ENCODE assay signal across 34 cellular contexts in the genomic region with DNA sequence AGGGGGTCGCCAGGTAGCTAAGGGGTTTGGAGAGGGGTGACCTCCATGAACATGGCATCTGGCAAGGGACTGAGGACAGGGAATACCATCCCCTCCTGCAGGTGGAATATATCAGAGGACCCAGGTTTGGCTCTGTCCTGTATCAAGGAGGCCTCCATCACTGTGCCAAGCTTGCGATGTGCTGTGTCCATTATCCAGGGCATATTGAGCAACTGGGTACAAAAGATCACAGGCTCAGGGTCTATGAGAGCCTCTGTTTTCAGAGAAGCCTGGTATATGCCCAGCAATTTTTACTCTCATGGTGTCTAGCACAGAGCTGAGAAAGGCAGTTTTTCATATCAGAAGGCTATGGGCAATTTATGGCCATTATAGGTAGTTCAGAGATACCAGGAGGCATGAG. TPM values are rescaled to one million over a fixed set of nuclear protein-coding genes. Genes with fewer than 3 reads are reported as not detected.
"Had no signal": no experiment of that assay in that cellular context is flagged by ENCODE, and none has a peak within 500 bp of the region (broad histone marks: within the 10 kb centered on the region; RNA-seq: fewer than 3 reads in every experiment).

No MANE protein-coding gene starts in this region.

- H3K9me3 ChIP-seq: adrenal gland had no signal

- H3K27ac ChIP-seq: adrenal gland, cardiac muscle cell, VCaP had no signal

- DNase-seq: activated B cell treated with CpG ODN at 0.5 μM for 24 hours; activated CD4-positive, alpha-beta memory T cell treated with anti-CD3 and anti-CD28 coated beads for 36 hours; activated CD4-positive, alpha-beta T cell treated with anti-CD3 and anti-CD28 coated beads for 4 hours; activated CD4-positive, alpha-beta T cell treated with anti-CD3 and anti-CD28 coated beads, Interleukin-2, amount 10 ng/mL, durations not matched to agents 24 days and 14 days; activated CD4-positive, alpha-beta T cell treated with anti-CD3 and anti-CD28 coated beads, Interleukin-2, amount 50 U/mL, for 1 hour; activated CD4-positive, alpha-beta T cell treated with anti-CD3 and anti-CD28 coated beads, Interleukin-2, amount 50 U/mL, for 4 hours; activated CD4-positive, CD25-positive, alpha-beta regulatory T cell treated with anti-CD3 and anti-CD28 coated beads, Interleukin-2, amount 50 U/mL, for 72 hours; activated CD8-positive, alpha-beta memory T cell treated with anti-CD3 and anti-CD28 coated beads, Interleukin-2, amount 50 U/mL, for 4 hours; activated CD8-positive, alpha-beta T cell treated with anti-CD3 and anti-CD28 coated beads for 36 hours; activated effector memory CD4-positive, alpha-beta T cell treated with anti-CD3 and anti-CD28 coated beads, Interleukin-2, amount 50 U/mL, for 16 hours; activated gamma-delta T cell treated with Interleukin-2 at 50 U/mL for 16 hours; activated naive CD4-positive, alpha-beta T cell; activated naive CD4-positive, alpha-beta T cell treated with anti-CD3 and anti-CD28 coated beads for 36 hours; activated naive CD4-positive, alpha-beta T cell treated with anti-CD3 and anti-CD28 coated beads, Interleukin-2, amount 50 U/mL, for 16 hours; activated naive CD8-positive, alpha-beta T cell treated with anti-CD3 and anti-CD28 coated beads for 36 hours; activated T-cell treated with anti-CD3 and anti-CD28 coated beads for 4 hours; activated T-cell treated with anti-CD3 and anti-CD28 coated beads, Interleukin-2, amount 50 U/mL, for 1 hour; activated T-cell treated with anti-CD3 and anti-CD28 coated beads, Interleukin-2, amount 50 U/mL, for 4 hours; activated T-cell treated with anti-CD3 and anti-CD28 coated beads, Interleukin-2, amount 50 U/mL, for 72 hours; adrenal gland; amniotic stem cell; aorta; cerebellar nuclear complex; T-helper 1 cell; T-helper 2 cell; T-helper 9 cell had no signal

- ATAC-seq: activated CD8-positive, alpha-beta T cell treated with anti-CD3 and anti-CD28 coated beads for 36 hours; activated naive CD4-positive, alpha-beta T cell treated with anti-CD3 and anti-CD28 coated beads, Interleukin-2, amount 50 U/mL, for 72 hours; activated T-cell treated with anti-CD3 and anti-CD28 coated beads, Interleukin-2, amount 50 U/mL, for 4 hours; activated T-cell treated with anti-CD3 and anti-CD28 coated beads, Interleukin-2, amount 50 U/mL, for 72 hours; activated T-helper 17 cell treated with anti-CD3 and anti-CD28 coated beads, Interleukin-2, amount 50 U/mL, for 72 hours had no signal

- H3K27me3 ChIP-seq: cardiac muscle cell had no signal

- FAIRE-seq: bronchial epithelial cell, TTC549 had no signal

- H3K4me1 ChIP-seq: adrenal gland had no signal

- H3K4me3 ChIP-seq: adrenal gland, cardiac muscle cell had no signal

- H3K36me3 ChIP-seq: adrenal gland, cardiac muscle cell had no signal

RNA-seq across cellular contexts. Expression of a gene that starts 16.6 kb away (rescaled TPM):
- total RNA-seq: activated B cell treated with CpG ODN at 0.5 μM for 24 hours; activated CD4-positive, alpha-beta memory T cell treated with anti-CD3 and anti-CD28 coated beads for 36 hours; activated CD4-positive, alpha-beta T cell treated with anti-CD3 and anti-CD28 coated beads, Interleukin-2, amount 10 ng/mL, durations not matched to agents 24 days and 14 days; activated CD8-positive, alpha-beta memory T cell treated with anti-CD3 and anti-CD28 coated beads for 36 hours; activated CD8-positive, alpha-beta T cell treated with anti-CD3 and anti-CD28 coated beads for 36 hours; activated naive CD4-positive, alpha-beta T cell treated with anti-CD3 and anti-CD28 coated beads, Interleukin-2, amount 50 U/mL, for 72 hours; activated naive CD8-positive, alpha-beta T cell treated with anti-CD3 and anti-CD28 coated beads for 36 hours; activated T-cell treated with anti-CD3 and anti-CD28 coated beads, Interleukin-2, amount 50 U/mL, for 4 hours; activated T-cell treated with anti-CD3 and anti-CD28 coated beads, Interleukin-2, amount 50 U/mL, for 72 hours; activated T-helper 1 cell treated with anti-CD3 and anti-CD28 coated beads, Interleukin-12 subunit alpha, Interleukin-12 subunit beta, Interleukin-2, Interleukin-4 antibody, amounts not matched to agents 30 ng/mL and 10 ng/mL and 1 ng/mL, durations not matched to agents 14 hours and 24 hours and 36 hours; activated T-helper 17 cell treated with anti-CD3 and anti-CD28 coated beads, Interleukin-2, amount 50 U/mL, for 72 hours; bronchial epithelial cell had no signal

RNA-seq across cellular contexts. Expression of a gene that starts 36.9 kb away (rescaled TPM):
- total RNA-seq: activated B cell treated with CpG ODN at 0.5 μM for 24 hours; activated CD4-positive, alpha-beta memory T cell treated with anti-CD3 and anti-CD28 coated beads for 36 hours; activated CD4-positive, alpha-beta T cell treated with anti-CD3 and anti-CD28 coated beads, Interleukin-2, amount 10 ng/mL, durations not matched to agents 24 days and 14 days; activated CD8-positive, alpha-beta memory T cell treated with anti-CD3 and anti-CD28 coated beads for 36 hours; activated CD8-positive, alpha-beta T cell treated with anti-CD3 and anti-CD28 coated beads for 36 hours; activated naive CD4-positive, alpha-beta T cell treated with anti-CD3 and anti-CD28 coated beads for 36 hours; activated naive CD4-positive, alpha-beta T cell treated with anti-CD3 and anti-CD28 coated beads, Interleukin-2, amount 50 U/mL, for 72 hours; activated naive CD8-positive, alpha-beta T cell treated with anti-CD3 and anti-CD28 coated beads for 36 hours; activated T-cell treated with anti-CD3 and anti-CD28 coated beads, Interleukin-2, amount 50 U/mL, for 4 hours; activated T-cell treated with anti-CD3 and anti-CD28 coated beads, Interleukin-2, amount 50 U/mL, for 72 hours; activated T-helper 1 cell treated with anti-CD3 and anti-CD28 coated beads, Interleukin-12 subunit alpha, Interleukin-12 subunit beta, Interleukin-2, Interleukin-4 antibody, amounts not matched to agents 30 ng/mL and 10 ng/mL and 1 ng/mL, durations not matched to agents 14 hours and 24 hours and 36 hours; activated T-helper 17 cell treated with anti-CD3 and anti-CD28 coated beads, Interleukin-2, amount 50 U/mL, for 72 hours had no signal
